8 cellular contexts compared by ENCODE assay signal in the genomic region with DNA sequence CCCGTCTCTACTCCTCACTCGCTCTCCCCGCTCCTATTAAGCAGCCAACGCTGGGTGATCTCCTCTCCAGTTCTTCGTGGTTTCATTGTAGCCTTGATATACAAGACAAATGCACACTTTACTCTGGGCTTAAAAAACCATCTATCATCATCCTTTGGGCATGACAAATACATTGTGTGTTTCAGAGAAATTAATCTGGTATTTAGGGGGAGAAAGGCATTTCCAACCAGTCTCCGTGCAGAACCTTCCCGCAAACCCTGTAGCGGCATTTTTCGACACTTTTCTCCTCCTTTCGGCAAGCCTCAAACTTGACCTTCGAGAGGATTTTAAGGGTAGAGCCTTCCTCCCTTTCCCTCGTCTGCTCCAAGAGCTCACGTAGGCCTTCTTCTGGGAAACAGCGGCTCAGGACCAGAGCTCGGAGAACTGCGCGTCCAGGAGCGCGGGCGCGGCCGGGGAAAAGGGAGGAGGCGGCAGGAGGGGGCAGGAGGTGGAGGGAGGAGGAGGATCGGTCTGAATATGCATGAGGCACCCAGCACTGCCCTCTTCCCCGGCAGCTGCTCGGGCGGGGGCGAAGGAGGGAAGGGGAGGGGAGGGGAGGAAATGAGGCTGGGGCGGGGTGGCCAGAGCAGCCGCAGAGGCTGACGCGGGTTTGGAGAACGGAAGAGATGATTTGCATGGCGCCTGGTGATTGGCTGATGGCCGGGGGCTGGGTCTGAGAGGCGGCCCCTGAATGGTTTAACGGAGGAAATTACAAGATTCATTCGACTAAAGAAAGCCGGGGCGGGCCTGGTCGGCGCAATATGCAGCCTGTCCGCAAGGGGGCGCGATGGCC.
A peak's percentile ranks its signal among the peaks of the same experiment; 100 is the strongest.
DNase-seq lines count a peak whose midpoint lies in the region; ATAC-seq and TF ChIP-seq lines count a peak whose summit lies in the region.

No MANE protein-coding gene starts in this region.

- no peaks in the 10 kb centered on the region for H3K36me3 Mint-ChIP-seq in T-helper 2 cell treated with Interferon-gamma antibody and Interleukin-4, amounts not matched to agents 5 μg/mL and 100 μg/mL, for 36 hours (ENCODE audit: low read depth)

- H3K36me3 ChIP-seq in hepatocyte (replicated peaks; ENCODE audit: insufficient read depth, low read depth) = no peaks in the 10 kb centered on the region
- H3K36me3 ChIP-seq in rectal smooth muscle tissue (ENCODE audit: control insufficient read depth, insufficient read depth, low read length) = no peaks in the 10 kb centered on the region
- no peaks in the 10 kb centered on the region for H3K36me3 ChIP-seq in vagina

- TF ChIP-seq POLR2A in vagina (IDR thresholded peaks at IDR 0.05) = peak in 1 of 2 donors; percentile 32

- H3K4me3 Mint-ChIP-seq in T-helper 2 cell treated with Interferon-gamma antibody and Interleukin-4, amounts not matched to agents 5 μg/mL and 100 μg/mL, for 36 hours = no peak overlapping the region

- peaks cover 11% of the 10 kb centered on the region for H3K4me1 Mint-ChIP-seq in T-helper 2 cell treated with Interferon-gamma antibody and Interleukin-4, amounts not matched to agents 5 μg/mL and 100 μg/mL, for 36 hours (ENCODE audit: low read depth)

- in situ Hi-C loops in astrocyte of the cerebellum (cut with HindIII; ENCODE audit: low sequenced_read_pairs) = loop anchor here (5.0 to 10.0 kb wide), 4 partner anchors 124 to 541 kb away; a partner anchor contains a TSS

- H3K79me2 ChIP-seq in hepatocyte = no peaks in the 10 kb centered on the region

- H3K27me3 ChIP-seq in hepatocyte (peaks cover 59% of the 10 kb centered on the region), rectal smooth muscle tissue (ENCODE audit: control insufficient read depth, insufficient read depth, low read length) (peaks cover 7% of the 10 kb centered on the region), vagina (no peaks in the 10 kb centered on the region)

- peak; percentile 95 for ATAC-seq in GM18502 (IDR thresholded peaks at IDR 0.05; ENCODE audit: poor library complexity, unreplicated experiment)
- peak; percentile 90 for ATAC-seq in HG02973 (IDR thresholded peaks at IDR 0.05; ENCODE audit: unreplicated experiment)

- peak overlapping the region; percentile 45 for H3K4me3 ChIP-seq in astrocyte of the cerebellum (ENCODE audit: low read depth, low read length)
- H3K4me3 ChIP-seq in hepatocyte = peak overlapping the region; percentile 24
- H3K4me3 ChIP-seq in rectal smooth muscle tissue (ENCODE audit: low read length) = peak overlapping the region; percentile 84
- H3K4me3 ChIP-seq in vagina = peak overlapping the region; percentile 49 to 53

- no peak overlapping the region for H3K27ac ChIP-seq in hepatocyte
- H3K27ac ChIP-seq in rectal smooth muscle tissue (ENCODE audit: low read depth, low read length) = peak overlapping the region; percentile 42
- peak overlapping the region; percentile 67 for H3K27ac ChIP-seq in vagina

- H3K9me3 Mint-ChIP-seq in T-helper 2 cell treated with Interferon-gamma antibody and Interleukin-4, amounts not matched to agents 5 μg/mL and 100 μg/mL, for 36 hours = no peaks in the 10 kb centered on the region

- no peak overlapping the region for H3K9ac ChIP-seq in rectal smooth muscle tissue (ENCODE audit: low read length)

- H3K27ac Mint-ChIP-seq in T-helper 2 cell treated with Interferon-gamma antibody and Interleukin-4, amounts not matched to agents 5 μg/mL and 100 μg/mL, for 36 hours = no peak overlapping the region

- DNase-seq in NCI-H187 (lab: John Stamatoyannopoulos, UW) = peak; percentile 93 to 98
- peak; percentile 93 for DNase-seq in T-helper 2 cell treated with Interferon-gamma antibody and Interleukin-4, amounts not matched to agents 5 μg/mL and 100 μg/mL, for 36 hours (ENCODE audit: low spot score)
- DNase-seq in astrocyte of the cerebellum (ENCODE audit: low read depth) = peak; percentile 98
- DNase-seq in hepatocyte (ENCODE audit: low spot score) = peak; percentile 98
- peak in 1 of 2 donors; percentile 99 for DNase-seq in vagina (ENCODE audit: extremely low spot score in 2 of 2)

- intact Hi-C loops in vagina (cut with DNase I) = loop anchor here (10.0 kb wide), 1 partner anchor 534 kb away; no protein-coding TSS in a partner anchor

- no peaks in the 10 kb centered on the region for H3K9me2 ChIP-seq in hepatocyte (replicated peaks; ENCODE audit: insufficient read depth)

- peaks cover 27% of the 10 kb centered on the region for H3K27me3 Mint-ChIP-seq in T-helper 2 cell treated with Interferon-gamma antibody and Interleukin-4, amounts not matched to agents 5 μg/mL and 100 μg/mL, for 36 hours (ENCODE audit: low read depth)

- H4K20me1 ChIP-seq in hepatocyte (ENCODE audit: insufficient read depth, poor library complexity, severe bottlenecking) = no peaks in the 10 kb centered on the region

- WGBS in hepatocyte (ENCODE audit: low lambda C conversion rate, missing lambda C conversion rate) = under 1% methylated on average over 27 of the region's 45 CpGs

- peak; percentile 55 for TF ChIP-seq CTCF in astrocyte of the cerebellum (IDR thresholded peaks at IDR 0.05; ENCODE audit: low read depth, low read length, missing control alignments)
- peak; percentile 91 for TF ChIP-seq CTCF in hepatocyte (IDR thresholded peaks at IDR 0.05; ENCODE audit: poor library complexity)
- TF ChIP-seq CTCF in vagina (IDR thresholded peaks at IDR 0.05) = peak; percentile 6 to 72 (median 23)

- H3K4me1 ChIP-seq in hepatocyte (ENCODE audit: insufficient read depth) = peaks cover 19% of the 10 kb centered on the region
- no peaks in the 10 kb centered on the region for H3K4me1 ChIP-seq in rectal smooth muscle tissue (ENCODE audit: control insufficient read depth, insufficient read depth, low read length)
- peaks cover 26% of the 10 kb centered on the region for H3K4me1 ChIP-seq in vagina

- peak overlapping the region; percentile 80 for H3K4me2 ChIP-seq in hepatocyte

- H3K9me3 ChIP-seq in hepatocyte (ENCODE audit: low read depth) (no peaks in the 10 kb centered on the region), vagina (no peaks in the 10 kb centered on the region)

- H2AFZ ChIP-seq in hepatocyte = peak overlapping the region; percentile 46

Comparison
In these comparisons a context has a peak if more than half of its experiments do, and no peak if none do; other contexts are left out.
1. H3K4me3 ChIP-seq: peak in every context shown above with its lines; median percentile 84 in rectal smooth muscle tissue; 51 in vagina; 45 in astrocyte of the cerebellum; 24 in hepatocyte.
2. CTCF ChIP-seq: peak in every context shown above with its lines; median percentile 91 in hepatocyte; 55 in astrocyte of the cerebellum; 23 in vagina.